Comparison of ENCODE assay signal across 8 cellular contexts in the genomic region with DNA sequence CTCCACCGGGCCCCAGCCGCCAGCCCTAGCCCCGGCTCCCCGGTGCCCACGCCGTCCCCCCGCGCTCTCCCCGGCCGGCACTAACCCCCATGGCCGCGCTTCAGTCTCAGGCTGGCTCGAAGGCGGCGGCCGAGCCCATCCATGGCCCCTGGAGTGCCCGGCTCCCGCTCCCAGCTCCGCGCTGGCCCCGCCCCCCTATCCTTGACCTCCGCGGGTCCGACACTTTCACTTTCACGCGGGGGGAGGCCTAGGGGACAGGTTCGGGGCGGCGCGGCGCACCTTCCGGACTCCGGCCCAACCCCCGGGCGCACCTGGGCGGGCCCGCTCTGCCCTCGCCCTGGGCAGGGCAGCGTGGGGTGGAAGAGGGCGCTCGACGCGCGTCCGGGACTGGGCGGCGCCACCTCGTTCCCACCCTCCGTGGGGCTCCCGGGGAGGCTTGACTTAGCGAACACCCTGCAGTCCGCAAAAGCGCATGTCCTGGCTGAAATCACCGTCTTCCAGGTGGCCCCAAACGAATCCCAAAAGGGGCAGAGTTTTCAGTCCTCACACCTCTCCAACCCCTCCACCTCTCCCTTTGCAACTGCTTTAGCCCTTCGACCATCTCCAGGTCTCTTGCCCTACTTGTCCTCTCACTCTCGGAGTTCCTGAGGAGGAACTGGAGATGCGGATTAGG. TPM values are rescaled to one million over a fixed set of nuclear protein-coding genes. Genes with fewer than 3 reads are reported as not detected.
DNase-seq lines count a peak whose midpoint lies in the region; ATAC-seq and TF ChIP-seq lines count a peak whose summit lies in the region.

No MANE protein-coding gene starts in this region.

- H3K9me3 Mint-ChIP-seq in brain, result no peaks in the 10 kb centered on the region
- H3K9me3 Mint-ChIP-seq in memory B cell, result no peaks in the 10 kb centered on the region
- no peaks in the 10 kb centered on the region for H3K9me3 Mint-ChIP-seq in stimulated activated memory B cell treated with anti-CD40 and anti-IgM and Interleukin-4, amounts not matched to agents 10 μg/mL and 1 μg/mL and 100 μg/mL, for 72 hours

- no peaks in the 10 kb centered on the region for H3K27me3 Mint-ChIP-seq in T-helper 17 cell
- H3K27me3 Mint-ChIP-seq in brain, result peaks cover 54% of the 10 kb centered on the region
- H3K27me3 Mint-ChIP-seq in memory B cell, result no peaks in the 10 kb centered on the region
- H3K27me3 Mint-ChIP-seq in stimulated activated memory B cell treated with anti-CD40 and anti-IgM and Interleukin-4, amounts not matched to agents 10 μg/mL and 1 μg/mL and 100 μg/mL, for 72 hours, result no peaks in the 10 kb centered on the region

- H3K4me3 ChIP-seq in BJ (ENCODE audit: low read depth, low read length), result peak overlapping the region; percentile 53

- peak overlapping the region; percentile 98 for H3K4me3 Mint-ChIP-seq in T-helper 17 cell
- H3K4me3 Mint-ChIP-seq in brain, result peak overlapping the region in 4 of 5 experiments; percentile 55 to 78 (median 74)
- peak overlapping the region; percentile 86 for H3K4me3 Mint-ChIP-seq in memory B cell
- H3K4me3 Mint-ChIP-seq in stimulated activated memory B cell treated with anti-CD40 and anti-IgM and Interleukin-4, amounts not matched to agents 10 μg/mL and 1 μg/mL and 100 μg/mL, for 72 hours, result peak overlapping the region; percentile 90

- no peaks in the 10 kb centered on the region for H3K9me3 ChIP-seq in T-helper 17 cell (ENCODE audit: control insufficient read depth, low read length, poor library complexity, severe bottlenecking)

- ATAC-seq in HG03280 (IDR thresholded peaks at IDR 0.05; ENCODE audit: unreplicated experiment) (peak; percentile 76), T-helper 17 cell (peak; percentile 80), memory B cell (ENCODE audit: low read depth) (peak; percentile 66)
- peak; percentile 93 for ATAC-seq in stimulated activated memory B cell treated with anti-CD40 and anti-IgM and Interleukin-4, amounts not matched to agents 10 μg/mL and 1 μg/mL and 100 μg/mL, for 72 hours

- 0 out of 2 replicates have a peak, but pooled peaks cover 3% of the 10 kb centered on the region for H3K27me3 ChIP-seq in BJ (ENCODE audit: control insufficient read depth, insufficient read depth, low read length)

- POLR2A ChIA-PET in BJ (lab: Charles Lee), result interaction anchor here (0.7 kb wide), 1 partner anchor 1761 kb away, joined by 3 read pairs; no protein-coding TSS in a partner anchor

- H3K36me3 Mint-ChIP-seq in T-helper 17 cell (ENCODE audit: low read depth), result peaks cover 2% of the 10 kb centered on the region
- no peaks in the 10 kb centered on the region for H3K36me3 Mint-ChIP-seq in brain
- H3K36me3 Mint-ChIP-seq in memory B cell, result peaks cover 6% of the 10 kb centered on the region
- peaks cover 9% of the 10 kb centered on the region for H3K36me3 Mint-ChIP-seq in stimulated activated memory B cell treated with anti-CD40 and anti-IgM and Interleukin-4, amounts not matched to agents 10 μg/mL and 1 μg/mL and 100 μg/mL, for 72 hours

- no peaks in the 10 kb centered on the region for H3K36me3 ChIP-seq in BJ (ENCODE audit: control insufficient read depth, insufficient read depth, low read length)

- TF ChIP-seq CTCF in BJ (IDR thresholded peaks at IDR 0.05; ENCODE audit: insufficient read depth, low read depth, low read length) (no peak), brain (conservative IDR thresholded peaks at IDR 0.05) (no peak)

- DNase-seq in BJ (ENCODE audit: low read depth), result no peak
- peak; percentile 55 to 62 (median 60) for DNase-seq in T-helper 17 cell
- peak; percentile 43 to 64 for DNase-seq in memory B cell (ENCODE audit: low spot score in 2 of 2)
- DNase-seq in G401 (ENCODE audit: low spot score), result no peak

- peak; percentile 61 for TF ChIP-seq POLR2A in GM19099 (IDR thresholded peaks at IDR 0.05; ENCODE audit: extremely low read depth, insufficient read length, low read depth)

- H3K27ac Mint-ChIP-seq in T-helper 17 cell (peak overlapping the region; percentile 98), brain (no peak overlapping the region), memory B cell (peak overlapping the region; percentile 86)
- peak overlapping the region; percentile 88 for H3K27ac Mint-ChIP-seq in stimulated activated memory B cell treated with anti-CD40 and anti-IgM and Interleukin-4, amounts not matched to agents 10 μg/mL and 1 μg/mL and 100 μg/mL, for 72 hours

- CTCF ChIA-PET in BJ (lab: Yijun Ruan, JAX), result no interaction called here

- in situ Hi-C loops in G401 (cut with HindIII; ENCODE audit: low sequenced_read_pairs), result no loop called here

- peaks cover 52% of the 10 kb centered on the region for H3K4me1 Mint-ChIP-seq in T-helper 17 cell
- no peaks in the 10 kb centered on the region for H3K4me1 Mint-ChIP-seq in brain
- H3K4me1 Mint-ChIP-seq in memory B cell, result peaks cover 49% of the 10 kb centered on the region
- H3K4me1 Mint-ChIP-seq in stimulated activated memory B cell treated with anti-CD40 and anti-IgM and Interleukin-4, amounts not matched to agents 10 μg/mL and 1 μg/mL and 100 μg/mL, for 72 hours, result peaks cover 70% of the 10 kb centered on the region

RNA-seq across cellular contexts. Expression of gene DENND2D, which starts 3.9 kb away (rescaled TPM):
- 3.9 and 4.1 TPM in 2 replicates for polyA plus RNA-seq in BJ (2011; rRNA removed)
- polyA minus RNA-seq in BJ (2011; rRNA and poly(A)+ RNA removed), result 2.3 and 4.5 TPM in 2 replicates
- total RNA-seq in T-helper 17 cell, result 100 to 1,000 TPM in 1 of 2 donors, 10 to 100 TPM in 1; 62.4 to 126 TPM
- polyA plus RNA-seq in brain (ENCODE audit: insufficient read depth, low read depth, low replicate concordance), result 6.1 TPM
- total RNA-seq in G401 (2014; rRNA removed; shearing (Covaris generic)), result not detected in 2 replicates

RNA-seq across cellular contexts. Expression of gene CHI3L2, which starts 23.2 kb away (rescaled TPM):
- 0.05 and 0.25 TPM in 2 replicates for polyA plus RNA-seq in BJ (2011; rRNA removed)
- not detected in 2 replicates for polyA minus RNA-seq in BJ (2011; rRNA and poly(A)+ RNA removed)
- total RNA-seq in T-helper 17 cell, result 1 to 10 TPM; 8.1 to 9.1 TPM
- polyA plus RNA-seq in brain (ENCODE audit: insufficient read depth, low read depth, low replicate concordance), result 5.9 TPM
- total RNA-seq in G401 (2014; rRNA removed; shearing (Covaris generic)), result not detected in 2 replicates

Comparison
In these comparisons a context has a peak if more than half of its experiments do, and no peak if none do; other contexts are left out.
1. DNase-seq: peak in T-helper 17 cell (3 of 3) and memory B cell (2 of 2); none in BJ (single experiment) and G401 (single experiment).
2. H3K27ac Mint-ChIP-seq: peak in T-helper 17 cell (single experiment), memory B cell (single experiment) and stimulated activated memory B cell treated with anti-CD40 and anti-IgM and Interleukin-4, amounts not matched to agents 10 μg/mL and 1 μg/mL and 100 μg/mL, for 72 hours (single experiment); none in brain (0 of 5).
3. RNA of gene DENND2D, which starts 3.9 kb away (total RNA-seq): 62.4 to 126 TPM in T-helper 17 cell; not detected in G401; every median in the first group is over 10 times any median in the second.
4. Peak in every context shown above with its lines, with median percentiles within 50 percentile points of each other: ATAC-seq and H3K4me3 Mint-ChIP-seq.